8 cellular contexts compared by ENCODE assay signal in the genomic region with DNA sequence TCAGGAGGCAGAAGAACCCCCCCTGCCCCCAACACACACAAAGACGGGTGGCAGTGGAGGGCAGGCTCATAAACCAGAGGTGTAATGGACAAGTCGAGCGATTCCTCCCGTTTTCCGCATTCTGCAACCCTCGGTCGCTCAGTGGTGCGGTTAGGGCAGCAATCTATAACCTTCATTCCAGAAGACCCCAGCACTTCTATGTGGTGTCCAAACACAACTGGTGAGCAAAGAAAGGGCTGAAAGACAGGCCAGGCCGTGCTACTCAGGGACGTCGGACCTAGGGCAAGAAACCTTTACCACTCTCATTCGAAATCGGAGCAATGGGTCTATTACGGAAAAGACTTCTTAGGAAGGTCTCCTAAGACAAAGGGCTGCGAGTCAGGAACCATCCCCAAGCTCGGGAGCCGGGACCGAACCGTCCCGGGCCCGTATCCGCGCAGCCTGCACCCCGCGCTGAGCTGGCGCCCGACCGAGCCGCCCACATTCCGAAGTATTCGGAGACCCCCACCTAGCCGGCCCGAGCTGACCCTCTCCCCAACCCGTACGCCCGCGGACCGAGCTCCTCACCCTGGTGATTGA. TPM values are rescaled to one million over a fixed set of nuclear protein-coding genes. Genes with fewer than 3 reads are reported as not detected.
DNase-seq lines count a peak whose midpoint lies in the region; ATAC-seq and TF ChIP-seq lines count a peak whose summit lies in the region.

No MANE protein-coding gene starts in this region.

- intact Hi-C loops in left lung (cut with DNase I) = no loop called here

- no peaks in the 10 kb centered on the region for H3K9me3 ChIP-seq in left lung

- peak overlapping the region; percentile 93 for H3K4me3 ChIP-seq in AG10803 (ENCODE audit: low read length)
- peak overlapping the region; percentile 76 to 79 for H3K4me3 ChIP-seq in left lung

- TF ChIP-seq CTCF in AG10803 (conservative IDR thresholded peaks at IDR 0.05; ENCODE audit: low read length) (no peak), chondrocyte (IDR thresholded peaks at IDR 0.05) (no peak), left lung (IDR thresholded peaks at IDR 0.05) (no peak)

- H3K27ac ChIP-seq in left lung = peak overlapping the region; percentile 84 to 90

- H3K27ac Mint-ChIP-seq in T-cell (peak overlapping the region; percentile 71 to 77), chondrocyte (ENCODE audit: unreplicated experiment) (peak overlapping the region; percentile 93)

- H3K27me3 ChIP-seq in left lung = no peaks in the 10 kb centered on the region

- H3K4me3 Mint-ChIP-seq in T-cell (peak overlapping the region; percentile 83 to 92 (median 86)), chondrocyte (ENCODE audit: unreplicated experiment) (peak overlapping the region; percentile 96)

- DNase-seq in AG10803 (ENCODE audit: low read depth) (peak; percentile 21), T-cell (peak in 15 of 34 experiments; percentile 1 to 21 (median 4)), chondrocyte (ENCODE audit: low spot score) (no peak), left lung (peak in 1 of 2 donors; percentile 44)
- peak; percentile 51 for DNase-seq in stimulated activated naive CD8-positive, alpha-beta T cell treated with anti-CD3 and anti-CD28 coated beads, Interleukin-15, Interleukin-2, amounts not matched to agents 100 U/mL and 50 U/mL, for 24 hours

- H3K4me1 Mint-ChIP-seq in T-cell (peaks cover 54 to 64% (median 55%) of the 10 kb centered on the region in 3 donors), chondrocyte (ENCODE audit: low read depth) (peaks cover 49% of the 10 kb centered on the region)

- H3K9me3 Mint-ChIP-seq in T-cell = no peaks in the 10 kb centered on the region
- H3K9me3 Mint-ChIP-seq in chondrocyte (ENCODE audit: low read depth) = no peaks in the 10 kb centered on the region

- H3K36me3 Mint-ChIP-seq in T-cell (no peaks in the 10 kb centered on the region), chondrocyte (ENCODE audit: low read depth) (no peaks in the 10 kb centered on the region)

- CTCF ChIA-PET in T-cell (lab: Charles Lee) = interaction anchor here (0.6 to 0.7 kb wide), 4 partner anchors 20 to 890 kb away, joined by 3 to 4 read pairs (median 3); a partner anchor contains a TSS

- H3K4me1 ChIP-seq in left lung = peaks cover 19 to 45% of the 10 kb centered on the region in 2 donors

- no peaks in the 10 kb centered on the region for H3K36me3 ChIP-seq in left lung

- ATAC-seq in GM18868 (IDR thresholded peaks at IDR 0.05; ENCODE audit: unreplicated experiment) (peak; percentile 12), HG03097 (IDR thresholded peaks at IDR 0.05; ENCODE audit: low FRiP score, unreplicated experiment) (peak; percentile 9), T-cell (replicated peaks in 1 of 4) (peak; percentile 32 to 36 (median 33)), left lung (peak; percentile 36), GM18520 (IDR thresholded peaks at IDR 0.05; ENCODE audit: unreplicated experiment) (no peak)
- peak; percentile 12 for ATAC-seq in stimulated activated naive CD8-positive, alpha-beta T cell treated with anti-CD3 and anti-CD28 coated beads, Interleukin-15, Interleukin-2, amounts not matched to agents 100 U/mL and 50 U/mL, for 24 hours

- POLR2A ChIA-PET in T-cell (lab: Charles Lee) = interaction anchor here in 1 of 2 donors (0.6 to 0.7 kb wide), 4 partner anchors 385 to 893 kb away, joined by 3 to 5 read pairs (median 4); no protein-coding TSS in a partner anchor

- H3K27me3 Mint-ChIP-seq in T-cell (no peaks in the 10 kb centered on the region), chondrocyte (ENCODE audit: low read depth) (no peaks in the 10 kb centered on the region)

RNA-seq across cellular contexts. Expression of a gene that starts 0.6 kb away (rescaled TPM):
- total RNA-seq in T-cell (10 to 100 TPM; 24.4 to 44.8 (median 35.1) TPM), chondrocyte (39.8 to 58.2 TPM (median 42.2 TPM) in 3 replicates), left lung (10 to 100 TPM; 56.9 to 58.0 TPM)
